In the genomic region with DNA sequence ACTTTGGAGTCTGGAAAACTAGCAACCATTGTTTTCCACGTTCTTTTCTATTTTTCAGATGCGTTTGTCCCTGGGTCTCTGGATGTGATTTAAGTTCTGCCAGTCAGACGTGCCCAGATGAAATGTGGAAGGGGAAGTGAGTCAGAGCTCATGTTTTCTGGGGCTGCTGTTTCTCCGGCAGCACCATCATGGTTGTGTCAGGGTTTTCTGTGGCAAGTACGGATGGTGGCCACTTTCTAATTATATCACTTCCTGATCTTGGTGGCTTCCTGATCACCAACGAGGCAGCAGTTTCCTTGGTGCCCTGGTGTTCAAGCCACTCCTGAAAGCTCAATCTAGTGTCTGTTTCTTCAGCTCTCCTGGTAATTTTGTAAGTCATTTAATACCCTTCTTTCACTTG, we compare ENCODE assay signal across 8 cellular contexts. TPM values are rescaled to one million over a fixed set of nuclear protein-coding genes. Genes with fewer than 3 reads are reported as not detected.
DNase-seq lines count a peak whose midpoint lies in the region; ATAC-seq and TF ChIP-seq lines count a peak whose summit lies in the region.

No MANE protein-coding gene starts in this region.

- intact Hi-C loops in lower leg skin (cut with DNase I; ENCODE audit: low total_unique reads): no loop called here

- H3K4me3 Mint-ChIP-seq in activated naive CD8-positive, alpha-beta T cell treated with anti-CD3 and anti-CD28 coated beads for 36 hours: peak overlapping the region; percentile 12

- TF ChIP-seq CTCF in lower leg skin (IDR thresholded peaks at IDR 0.05): no peak

- WGBS in lower leg skin, 2 donors: 25 to 37% methylated on average over 6 of the region's 6 CpGs

- ATAC-seq in GM19438 (IDR thresholded peaks at IDR 0.05; ENCODE audit: low read depth, unreplicated experiment) (peak; percentile 66), HG03571 (IDR thresholded peaks at IDR 0.05; ENCODE audit: unreplicated experiment) (peak; percentile 70)

- peaks cover 10% of the 10 kb centered on the region for H3K4me1 Mint-ChIP-seq in activated naive CD8-positive, alpha-beta T cell treated with anti-CD3 and anti-CD28 coated beads for 36 hours

- peak overlapping the region; percentile 39 for H3K27ac Mint-ChIP-seq in activated naive CD8-positive, alpha-beta T cell treated with anti-CD3 and anti-CD28 coated beads for 36 hours

- no peak overlapping the region for H3K4me3 ChIP-seq in lower leg skin (ENCODE audit: low read depth, poor library complexity, severe bottlenecking)

- no peaks in the 10 kb centered on the region for H3K36me3 Mint-ChIP-seq in activated naive CD8-positive, alpha-beta T cell treated with anti-CD3 and anti-CD28 coated beads for 36 hours

- TF ChIP-seq POLR2A in lower leg skin (IDR thresholded peaks at IDR 0.05): no peak

- H3K27me3 Mint-ChIP-seq in activated naive CD8-positive, alpha-beta T cell treated with anti-CD3 and anti-CD28 coated beads for 36 hours: peaks cover 3% of the 10 kb centered on the region

- DNase-seq in Daoy (ENCODE audit: low read depth): peak; percentile 54
- DNase-seq in activated naive CD8-positive, alpha-beta T cell treated with anti-CD3 and anti-CD28 coated beads for 36 hours: peak; percentile 15
- DNase-seq in lower leg skin (ENCODE audit: low spot score in 2 of 2): peak; percentile 32 to 82
- DNase-seq in AG08396 (ENCODE audit: low spot score): no peak
- DNase-seq in DMS114 treated with DMSO at 0.1 percent for 48 hours (lab: John Stamatoyannopoulos, UW; ENCODE audit: unreplicated experiment): no peak
- DNase-seq in SW 1271 (lab: John Stamatoyannopoulos, UW): no peak

- H3K9me3 Mint-ChIP-seq in activated naive CD8-positive, alpha-beta T cell treated with anti-CD3 and anti-CD28 coated beads for 36 hours: no peaks in the 10 kb centered on the region

RNA-seq across cellular contexts. Expression of gene PMFBP1, which starts 31.4 kb away (rescaled TPM):
- under 0.01 TPM in 1 of 2 replicates, not detected in the other for total RNA-seq in Daoy (2014; rRNA removed; shearing (Covaris generic))
- total RNA-seq in activated naive CD8-positive, alpha-beta T cell treated with anti-CD3 and anti-CD28 coated beads for 36 hours: 1 to 10 TPM; 1.1 to 1.5 TPM
- total RNA-seq in lower leg skin: 1 to 10 TPM in 2 of 4 donors, under 1 TPM in 2; 0.17 to 2.9 (median 1.0) TPM

Comparison
In these comparisons a context has a peak if more than half of its experiments do, and no peak if none do; other contexts are left out.
1. DNase-seq: peak in Daoy (single experiment), activated naive CD8-positive, alpha-beta T cell treated with anti-CD3 and anti-CD28 coated beads for 36 hours (single experiment) and lower leg skin (2 of 2); none in AG08396 (single experiment), DMS114 treated with DMSO at 0.1 percent for 48 hours (single experiment) and SW 1271 (0 of 2).